In the genomic region with DNA sequence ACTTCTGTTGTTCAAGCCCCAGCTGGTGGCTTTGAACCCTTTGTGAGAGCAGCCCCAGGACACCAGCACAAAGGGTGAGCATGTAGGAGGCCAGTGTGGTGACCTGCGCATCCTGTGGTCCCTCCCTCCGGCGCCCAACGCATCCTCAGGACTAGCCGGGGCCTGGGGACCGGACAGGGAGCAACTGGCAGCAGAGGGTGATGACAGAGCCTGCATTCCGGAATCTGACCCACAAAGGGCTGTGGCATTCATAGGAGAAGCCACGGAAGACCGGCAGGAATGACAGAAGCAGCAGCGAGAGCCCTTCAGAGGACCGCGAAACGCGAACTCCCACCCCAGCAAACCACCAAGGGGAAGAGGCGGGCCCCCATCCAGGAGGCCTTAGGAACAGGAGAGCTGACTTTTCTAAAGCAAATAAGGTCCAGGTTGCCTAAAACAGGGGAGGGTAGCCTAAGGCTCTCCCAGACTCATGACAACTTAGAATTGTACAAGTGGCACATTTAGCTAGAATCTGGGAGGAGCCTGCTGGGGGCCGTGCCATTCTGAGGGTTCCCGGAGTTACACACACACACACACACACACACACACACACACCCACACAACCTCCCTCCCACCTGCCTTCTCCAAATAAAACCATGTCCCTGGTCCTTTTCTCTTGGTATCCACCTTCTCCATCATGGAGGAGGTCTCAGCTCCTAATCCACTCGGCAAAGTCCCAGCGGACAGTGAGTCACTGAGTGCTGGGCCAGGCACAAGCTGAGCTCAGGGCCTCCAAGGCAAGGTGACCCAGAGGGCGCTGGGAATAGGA, we compare ENCODE assay signal across 13 cellular contexts.
"Had no signal": no experiment of that assay in that cellular context is flagged by ENCODE, and none has a peak within 500 bp of the region (broad histone marks: within the 10 kb centered on the region; RNA-seq: fewer than 3 reads in every experiment).

No MANE protein-coding gene starts in this region.

- H3K79me2 ChIP-seq: parathyroid adenoma had no signal

- H3K9me3 ChIP-seq: body of pancreas, tibial artery had no signal

- H3K36me3 Mint-ChIP-seq: activated naive CD4-positive, alpha-beta T cell treated with anti-CD3 and anti-CD28 coated beads, Interleukin-2, amount 10 ng/mL, durations not matched to agents 7 days and 5 days; WTC11 had no signal

- H3K9ac ChIP-seq: parathyroid adenoma had no signal

- H3K4me1 Mint-ChIP-seq: activated naive CD4-positive, alpha-beta T cell treated with anti-CD3 and anti-CD28 coated beads, Interleukin-2, amount 10 ng/mL, durations not matched to agents 7 days and 5 days; activated T-helper 17 cell treated with anti-CD3 and anti-CD28 coated beads, Interleukin-2, amount 50 U/mL, for 72 hours had no signal

- DNase-seq: activated CD4-positive, alpha-beta T cell treated with anti-CD3 and anti-CD28 coated beads for 48 hours; activated naive CD4-positive, alpha-beta T cell treated with anti-CD3 and anti-CD28 coated beads, Interleukin-2, amount 10 ng/mL, durations not matched to agents 7 days and 5 days; body of pancreas; effector memory CD8-positive, alpha-beta T cell; kidney glomerular epithelial cell; mesendoderm; retina; T-helper 1 cell; tibial artery had no signal

- H3K9me3 Mint-ChIP-seq: activated T-helper 17 cell treated with anti-CD3 and anti-CD28 coated beads, Interleukin-2, amount 50 U/mL, for 72 hours; effector memory CD8-positive, alpha-beta T cell; WTC11 had no signal

- H3K27ac Mint-ChIP-seq: activated naive CD4-positive, alpha-beta T cell treated with anti-CD3 and anti-CD28 coated beads, Interleukin-2, amount 10 ng/mL, durations not matched to agents 7 days and 5 days; activated T-helper 17 cell treated with anti-CD3 and anti-CD28 coated beads, Interleukin-2, amount 50 U/mL, for 72 hours; effector memory CD8-positive, alpha-beta T cell had no signal

- H2AFZ ChIP-seq: parathyroid adenoma had no signal

- H3K4me3 ChIP-seq: body of pancreas, skin epidermis, tibial artery had no signal

- H3K36me3 ChIP-seq: tibial artery had no signal

- H3K27me3 Mint-ChIP-seq: activated naive CD4-positive, alpha-beta T cell treated with anti-CD3 and anti-CD28 coated beads, Interleukin-2, amount 10 ng/mL, durations not matched to agents 7 days and 5 days had no signal

- H3K4me3 Mint-ChIP-seq: activated naive CD4-positive, alpha-beta T cell treated with anti-CD3 and anti-CD28 coated beads, Interleukin-2, amount 10 ng/mL, durations not matched to agents 7 days and 5 days; activated T-helper 17 cell treated with anti-CD3 and anti-CD28 coated beads, Interleukin-2, amount 50 U/mL, for 72 hours; effector memory CD8-positive, alpha-beta T cell; WTC11 had no signal

- H3K27me3 ChIP-seq: body of pancreas had no signal

- H3K27ac ChIP-seq: body of pancreas, parathyroid adenoma, skin epidermis, tibial artery had no signal

- H3K4me1 ChIP-seq: parathyroid adenoma, tibial artery had no signal
